In the genomic region with DNA sequence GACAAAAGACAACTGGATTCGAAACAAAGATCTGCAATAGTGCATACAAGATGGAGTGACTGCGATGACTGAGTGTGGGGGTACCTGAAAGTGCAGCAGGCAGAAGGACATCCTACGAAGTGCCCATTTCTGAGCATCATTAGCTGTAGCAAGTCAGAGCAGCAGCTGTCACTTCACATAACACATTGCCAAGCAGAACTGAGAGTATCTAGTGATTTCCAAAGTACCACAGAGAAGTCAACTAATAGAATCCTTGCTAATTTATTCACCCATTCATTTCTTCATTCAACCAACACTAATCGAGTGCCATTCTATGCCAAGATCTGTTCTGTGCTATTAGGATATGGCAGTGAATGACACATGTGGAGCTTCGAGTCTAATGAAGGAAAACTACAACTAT, we compare ENCODE assay signal across 30 cellular contexts.
"Had no signal": no experiment of that assay in that cellular context is flagged by ENCODE, and none has a peak within 500 bp of the region (broad histone marks: within the 10 kb centered on the region; RNA-seq: fewer than 3 reads in every experiment).

No MANE protein-coding gene starts in this region.

- H3K4me1 Mint-ChIP-seq: activated naive CD4-positive, alpha-beta T cell treated with anti-CD3 and anti-CD28 coated beads, Interleukin-2, amount 50 U/mL, for 24 hours; activated naive CD8-positive, alpha-beta T cell treated with anti-CD3 and anti-CD28 coated beads, Interleukin-2, amount 50 U/mL, for 24 hours; activated T-helper 17 cell treated with anti-CD3 and anti-CD28 coated beads, Interleukin-2, amount 50 U/mL, for 72 hours; central memory CD8-positive, alpha-beta T cell; stimulated activated naive CD8-positive, alpha-beta T cell treated with anti-CD3 and anti-CD28 coated beads, Interleukin-15, amount 100 ng/mL, for 72 hours had no signal

- H3K27me3 Mint-ChIP-seq: activated CD8-positive, alpha-beta T cell treated with anti-CD3 and anti-CD28 coated beads for 36 hours; activated naive CD4-positive, alpha-beta T cell treated with anti-CD3 and anti-CD28 coated beads, Interleukin-2, amount 50 U/mL, for 24 hours; activated naive CD8-positive, alpha-beta T cell treated with anti-CD3 and anti-CD28 coated beads, Interleukin-2, amount 50 U/mL, for 24 hours; activated T-helper 17 cell treated with anti-CD3 and anti-CD28 coated beads, Interleukin-2, amount 50 U/mL, for 72 hours; central memory CD8-positive, alpha-beta T cell; stimulated activated naive CD8-positive, alpha-beta T cell treated with anti-CD3 and anti-CD28 coated beads, Interleukin-15, amount 100 ng/mL, for 72 hours had no signal

- FAIRE-seq: colon, endometrium had no signal

- H3K4me3 Mint-ChIP-seq: activated CD8-positive, alpha-beta T cell treated with anti-CD3 and anti-CD28 coated beads for 36 hours; activated naive CD4-positive, alpha-beta T cell treated with anti-CD3 and anti-CD28 coated beads, Interleukin-2, amount 50 U/mL, for 24 hours; activated naive CD8-positive, alpha-beta T cell treated with anti-CD3 and anti-CD28 coated beads, Interleukin-2, amount 50 U/mL, for 24 hours; activated T-cell treated with anti-CD3 and anti-CD28 coated beads, Interleukin-2, amount 50 U/mL, for 4 hours; activated T-helper 17 cell treated with anti-CD3 and anti-CD28 coated beads, Interleukin-2, amount 50 U/mL, for 72 hours; central memory CD8-positive, alpha-beta T cell; naive thymus-derived CD4-positive, alpha-beta T cell; stimulated activated naive CD8-positive, alpha-beta T cell treated with anti-CD3 and anti-CD28 coated beads, Interleukin-15, amount 100 ng/mL, for 72 hours had no signal

- DNase-seq: activated CD4-positive, alpha-beta T cell treated with anti-CD3 and anti-CD28 coated beads, Interleukin-2, amount 50 U/mL, for 1 hour; activated CD4-positive, CD25-positive, alpha-beta regulatory T cell treated with anti-CD3 and anti-CD28 coated beads, Interleukin-2, amount 50 U/mL, for 72 hours; activated CD8-positive, alpha-beta T cell treated with anti-CD3 and anti-CD28 coated beads for 36 hours; activated naive CD8-positive, alpha-beta T cell treated with anti-CD3 and anti-CD28 coated beads, Interleukin-2, amount 50 U/mL, for 24 hours; activated T-cell treated with anti-CD3 and anti-CD28 coated beads, Interleukin-2, amount 50 U/mL, for 4 hours; amygdala; dermis blood vessel endothelial cell; effector CD4-positive, alpha-beta T cell; esophagus squamous epithelium; foreskin melanocyte; heart right ventricle; midbrain; naive thymus-derived CD4-positive, alpha-beta T cell; ovary; retina; stimulated activated CD4-positive, alpha-beta T cell treated with anti-CD3 and anti-CD28 coated beads, Interleukin-12 subunit alpha, Interleukin-12 subunit beta, amount 100 ng/mL, for 4 hours; stimulated activated CD4-positive, alpha-beta T cell treated with anti-CD3 and anti-CD28 coated beads, Interleukin-4, amount 100 ng/mL, for 1 hour; stimulated activated naive CD8-positive, alpha-beta T cell treated with anti-CD3 and anti-CD28 coated beads, Interleukin-15, amount 100 ng/mL, for 72 hours; substantia nigra; T1000 had no signal

- H3K9me3 ChIP-seq: breast epithelium, esophagus squamous epithelium, heart right ventricle, ovary had no signal

- H3K4me1 ChIP-seq: breast epithelium, esophagus squamous epithelium, heart right ventricle had no signal

- H3K4me3 ChIP-seq: breast epithelium, esophagus squamous epithelium, heart right ventricle, ovary, skin epidermis had no signal

- H3K27me3 ChIP-seq: breast epithelium, esophagus squamous epithelium, heart right ventricle, ovary had no signal

- ATAC-seq: activated CD8-positive, alpha-beta T cell treated with anti-CD3 and anti-CD28 coated beads for 36 hours; activated naive CD8-positive, alpha-beta T cell treated with anti-CD3 and anti-CD28 coated beads, Interleukin-2, amount 50 U/mL, for 24 hours; activated T-cell treated with anti-CD3 and anti-CD28 coated beads, Interleukin-2, amount 50 U/mL, for 4 hours; activated T-helper 17 cell treated with anti-CD3 and anti-CD28 coated beads, Interleukin-2, amount 50 U/mL, for 72 hours; heart right ventricle; naive thymus-derived CD4-positive, alpha-beta T cell; sciatic nerve; stimulated activated naive CD8-positive, alpha-beta T cell treated with anti-CD3 and anti-CD28 coated beads, Interleukin-15, amount 100 ng/mL, for 72 hours had no signal

- H3K36me3 ChIP-seq: breast epithelium, esophagus squamous epithelium, heart right ventricle, ovary had no signal

- H3K9me3 Mint-ChIP-seq: activated CD8-positive, alpha-beta T cell treated with anti-CD3 and anti-CD28 coated beads for 36 hours; activated naive CD4-positive, alpha-beta T cell treated with anti-CD3 and anti-CD28 coated beads, Interleukin-2, amount 50 U/mL, for 24 hours; activated naive CD8-positive, alpha-beta T cell treated with anti-CD3 and anti-CD28 coated beads, Interleukin-2, amount 50 U/mL, for 24 hours; activated T-cell treated with anti-CD3 and anti-CD28 coated beads, Interleukin-2, amount 50 U/mL, for 4 hours; activated T-helper 17 cell treated with anti-CD3 and anti-CD28 coated beads, Interleukin-2, amount 50 U/mL, for 72 hours; central memory CD8-positive, alpha-beta T cell; naive thymus-derived CD4-positive, alpha-beta T cell; stimulated activated naive CD8-positive, alpha-beta T cell treated with anti-CD3 and anti-CD28 coated beads, Interleukin-15, amount 100 ng/mL, for 72 hours had no signal

- H3K27ac Mint-ChIP-seq: activated CD8-positive, alpha-beta T cell treated with anti-CD3 and anti-CD28 coated beads for 36 hours; activated naive CD4-positive, alpha-beta T cell treated with anti-CD3 and anti-CD28 coated beads, Interleukin-2, amount 50 U/mL, for 24 hours; activated naive CD8-positive, alpha-beta T cell treated with anti-CD3 and anti-CD28 coated beads, Interleukin-2, amount 50 U/mL, for 24 hours; activated T-helper 17 cell treated with anti-CD3 and anti-CD28 coated beads, Interleukin-2, amount 50 U/mL, for 72 hours; progenitor cell of endocrine pancreas; stimulated activated naive CD8-positive, alpha-beta T cell treated with anti-CD3 and anti-CD28 coated beads, Interleukin-15, amount 100 ng/mL, for 72 hours had no signal

- H3K27ac ChIP-seq: breast epithelium, epithelial cell of prostate, esophagus squamous epithelium, heart right ventricle, ovary had no signal

- H3K36me3 Mint-ChIP-seq: activated naive CD4-positive, alpha-beta T cell treated with anti-CD3 and anti-CD28 coated beads, Interleukin-2, amount 50 U/mL, for 24 hours; naive thymus-derived CD4-positive, alpha-beta T cell had no signal
